In the genomic region with DNA sequence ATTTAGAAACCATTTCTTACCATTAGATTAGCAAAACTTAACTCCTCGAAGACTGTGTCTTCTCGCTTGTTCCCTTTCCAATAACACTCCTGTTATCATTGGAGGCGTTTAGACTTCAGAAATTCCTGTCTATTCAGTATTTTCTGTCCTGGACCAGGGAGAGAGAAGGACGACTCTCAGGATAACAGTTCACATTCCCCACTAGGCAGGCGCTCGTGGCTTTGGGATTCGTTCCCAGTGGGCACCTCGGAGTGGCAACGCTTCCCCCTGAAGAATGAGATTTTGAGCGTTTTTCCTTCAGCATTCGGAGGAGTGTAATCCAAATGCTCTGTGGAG, we compare ENCODE assay signal across 8 cellular contexts. TPM values are rescaled to one million over a fixed set of nuclear protein-coding genes. Genes with fewer than 3 reads are reported as not detected.
DNase-seq lines count a peak whose midpoint lies in the region; ATAC-seq, FAIRE-seq and TF ChIP-seq lines count a peak whose summit lies in the region.

No MANE protein-coding gene starts in this region.

- peaks cover 25% of the 10 kb centered on the region for H3K9me3 Mint-ChIP-seq in neural progenitor cell

- H4K20me1 ChIP-seq in Karpas-422 (ENCODE audit: insufficient read depth, low read depth, low read length) = no peaks in the 10 kb centered on the region
- no peaks in the 10 kb centered on the region for H4K20me1 ChIP-seq in neural progenitor cell (ENCODE audit: low read depth)

- peak overlapping the region; percentile 79 for H3K4me3 ChIP-seq in Karpas-422 (ENCODE audit: low read length)
- H3K4me3 ChIP-seq in duodenal mucosa (ENCODE audit: low read depth in 1 of 2, low read length in 2 of 2) = peak overlapping the region; percentile 89 to 93
- H3K4me3 ChIP-seq in neural progenitor cell = peak overlapping the region; percentile 94

- peak overlapping the region; percentile 80 for H3K4me2 ChIP-seq in Karpas-422 (ENCODE audit: low read depth, low read length, poor library complexity, severe bottlenecking)
- peak overlapping the region; percentile 80 for H3K4me2 ChIP-seq in neural progenitor cell

- peak overlapping the region; percentile 41 for H2AFZ ChIP-seq in Karpas-422 (ENCODE audit: low read length)
- peak overlapping the region; percentile 55 for H2AFZ ChIP-seq in neural progenitor cell (replicated peaks)

- H3K9me3 ChIP-seq in Karpas-422 (ENCODE audit: low read length) = peaks cover 24% of the 10 kb centered on the region
- peaks cover 19 to 35% of the 10 kb centered on the region in 2 donors for H3K9me3 ChIP-seq in duodenal mucosa (ENCODE audit: control insufficient read depth in 1 of 2, low read length in 2 of 2)
- peaks cover 24% of the 10 kb centered on the region for H3K9me3 ChIP-seq in neural progenitor cell (ENCODE audit: low read depth)

- peak; percentile 42 for DNase-seq in Karpas-422
- DNase-seq in neural progenitor cell (ENCODE audit: low spot score) = no peak
- no peak for DNase-seq in GM19239 (ENCODE audit: insufficient read length, low spot score)
- DNase-seq in COR-L47 (lab: John Stamatoyannopoulos, UW) = no peak
- DNase-seq in NCI-H226 = no peak
- DNase-seq in superior temporal gyrus (ENCODE audit: extremely low spot score) = no peak

- H3K4me1 ChIP-seq in Karpas-422 (ENCODE audit: low read length) = peaks cover 14% of the 10 kb centered on the region
- H3K4me1 ChIP-seq in duodenal mucosa (ENCODE audit: control insufficient read depth in 1 of 2, insufficient read depth in 2 of 2, low read length in 2 of 2) = peaks cover 0 to 17% of the 10 kb centered on the region in 2 donors
- H3K4me1 ChIP-seq in neural progenitor cell = peaks cover 4% of the 10 kb centered on the region

- peak; percentile 18 for ATAC-seq in GM18870 (IDR thresholded peaks at IDR 0.05; ENCODE audit: unreplicated experiment)

- no peaks in the 10 kb centered on the region for H3K9me2 ChIP-seq in Karpas-422 (replicated peaks; ENCODE audit: insufficient read depth, low read length)

- peaks cover 2% of the 10 kb centered on the region for H3K27me3 Mint-ChIP-seq in neural progenitor cell (ENCODE audit: insufficient read depth, low read depth)

- TF ChIP-seq CTCF in neural progenitor cell (IDR thresholded peaks at IDR 0.05) = no peak

- H3K27ac ChIP-seq in Karpas-422 (ENCODE audit: low read length) (no peak overlapping the region), duodenal mucosa (ENCODE audit: low read depth, low read length) (no peak overlapping the region), neural progenitor cell (peak overlapping the region; percentile 7)

- H3K27me3 ChIP-seq in Karpas-422 (ENCODE audit: low read length) (no peaks in the 10 kb centered on the region), duodenal mucosa (ENCODE audit: control insufficient read depth in 1 of 2, insufficient read depth in 2 of 2, low read length in 2 of 2) (no peaks in the 10 kb centered on the region), neural progenitor cell (no peaks in the 10 kb centered on the region)

- peaks cover 30% of the 10 kb centered on the region for H3K36me3 Mint-ChIP-seq in neural progenitor cell

- H3K4me3 Mint-ChIP-seq in neural progenitor cell = peak overlapping the region; percentile 100

- H3K79me2 ChIP-seq in Karpas-422 (ENCODE audit: low read length) (peaks cover 16% of the 10 kb centered on the region), neural progenitor cell (ENCODE audit: low read depth) (peaks cover 29% of the 10 kb centered on the region)

- peaks cover 17% of the 10 kb centered on the region for H3F3A ChIP-seq in neural progenitor cell (ENCODE audit: low read depth)

- H3K9ac ChIP-seq in Karpas-422 (ENCODE audit: low read length) = peak overlapping the region; percentile 77
- H3K9ac ChIP-seq in duodenal mucosa (ENCODE audit: low read depth in 1 of 2, low read length in 2 of 2) = peak overlapping the region; percentile 43 to 48
- peak overlapping the region; percentile 28 for H3K9ac ChIP-seq in neural progenitor cell

- no peak for FAIRE-seq in GM19239 (lab: Jason Lieb, UNC)

- H3K36me3 ChIP-seq in Karpas-422 (ENCODE audit: insufficient read depth, low read length) = peaks cover 14% of the 10 kb centered on the region
- H3K36me3 ChIP-seq in duodenal mucosa (ENCODE audit: control insufficient read depth in 1 of 2, insufficient read depth in 2 of 2, low read length in 2 of 2) = peaks cover 0 to 16% of the 10 kb centered on the region in 2 donors
- peaks cover 14% of the 10 kb centered on the region for H3K36me3 ChIP-seq in neural progenitor cell

- peak overlapping the region; percentile 97 for H3K27ac Mint-ChIP-seq in neural progenitor cell

- H3K4me1 Mint-ChIP-seq in neural progenitor cell = peaks cover 13% of the 10 kb centered on the region

RNA-seq across cellular contexts. Expression of gene ZNF225, which starts 0.4 kb away (rescaled TPM):
- 5.1 and 5.2 TPM in 2 replicates for total RNA-seq in Karpas-422 (2014; rRNA removed; shearing (Covaris generic); ENCODE audit: low replicate concordance)
- 6.2 and 11.2 TPM in 2 replicates for total RNA-seq in neural progenitor cell (ENCODE audit: low replicate concordance)

RNA-seq across cellular contexts. Expression of gene ZNF224, which starts 18.6 kb away (rescaled TPM):
- total RNA-seq in Karpas-422 (2014; rRNA removed; shearing (Covaris generic); ENCODE audit: low replicate concordance) = 25.3 and 56.1 TPM in 2 replicates
- 27.2 and 28.7 TPM in 2 replicates for total RNA-seq in neural progenitor cell (ENCODE audit: low replicate concordance)

RNA-seq across cellular contexts. Expression of gene ZNF234, which starts 28.6 kb away (rescaled TPM):
- total RNA-seq in Karpas-422 (2014; rRNA removed; shearing (Covaris generic); ENCODE audit: low replicate concordance) = 2.0 and 3.0 TPM in 2 replicates
- 10.9 and 14.1 TPM in 2 replicates for total RNA-seq in neural progenitor cell (ENCODE audit: low replicate concordance)

RNA-seq across cellular contexts. Expression of gene ZNF284, which starts 40.8 kb away (rescaled TPM):
- total RNA-seq in Karpas-422 (2014; rRNA removed; shearing (Covaris generic); ENCODE audit: low replicate concordance) = not detected in 2 replicates
- 4.0 and 5.6 TPM in 2 replicates for total RNA-seq in neural progenitor cell (ENCODE audit: low replicate concordance)

RNA-seq across cellular contexts. Expression of gene ZNF226, which starts 52.1 kb away (rescaled TPM):
- 10.7 and 26.6 TPM in 2 replicates for total RNA-seq in Karpas-422 (2014; rRNA removed; shearing (Covaris generic); ENCODE audit: low replicate concordance)
- total RNA-seq in neural progenitor cell (ENCODE audit: low replicate concordance) = 34.3 and 39.6 TPM in 2 replicates
